In genomic region chr9:131663288-131663687, GRCh38 we compare ENCODE assay signal across 1 cellular context.
TF ChIP-seq lines count a peak whose summit lies in the region.

No MANE protein-coding gene starts in this region.

TF ChIP-seq in A549, 52 proteins besides CTCF, POLR2A, EP300 and RAD21 (continued from another document):
- TF ChIP-seq HMGXB4 (CRISPR knock-in tag; IDR thresholded peaks at IDR 0.05; ENCODE audit: borderline replicate concordance) = no peak
- TF ChIP-seq FOSB (CRISPR knock-in tag; IDR thresholded peaks at IDR 0.05) = no peak
- no peak for TF ChIP-seq PHF8 (IDR thresholded peaks at IDR 0.05; ENCODE audit: borderline replicate concordance, low read depth)
- no peak for TF ChIP-seq GATA3 (IDR thresholded peaks at IDR 0.05; ENCODE audit: borderline replicate concordance)
- TF ChIP-seq MAFK (IDR thresholded peaks at IDR 0.05; ENCODE audit: partially characterized antibody) = peak; percentile 36
- TF ChIP-seq KDM5A (IDR thresholded peaks at IDR 0.05) = no peak
